13 cellular contexts compared by ENCODE assay signal in genomic region chr5:173290477-173291131, GRCh38. TPM values are rescaled to one million over a fixed set of nuclear protein-coding genes. Genes with fewer than 3 reads are reported as not detected.
A peak's percentile ranks its signal among the peaks of the same experiment; 100 is the strongest.
DNase-seq lines count a peak whose midpoint lies in the region; ATAC-seq and TF ChIP-seq lines count a peak whose summit lies in the region.
"Had no signal": no experiment of that assay in that cellular context is flagged by ENCODE, and none has a peak within 500 bp of the region (broad histone marks: within the 10 kb centered on the region; RNA-seq: fewer than 3 reads in every experiment).

No MANE protein-coding gene starts in this region.

- no peak for TF ChIP-seq CTCF in SK-N-SH (IDR thresholded peaks at IDR 0.05)
- no peak for TF ChIP-seq CTCF in cardiac muscle cell (IDR thresholded peaks at IDR 0.05; ENCODE audit: low read depth, low read length)
- no peak for TF ChIP-seq CTCF in osteoblast (IDR thresholded peaks at IDR 0.05; ENCODE audit: extremely low read depth, low read depth, low read length)
- TF ChIP-seq CTCF in Caco-2 (IDR thresholded peaks at IDR 0.05; ENCODE audit: insufficient read depth in 1 of 2, low read depth in 1 of 2, low read length in 1 of 2, severe bottlenecking in 1 of 2, unreplicated experiment in 1 of 2) = no peak

- H4K20me1 ChIP-seq in SK-N-SH (ENCODE audit: insufficient read depth) (no peaks in the 10 kb centered on the region), osteoblast (ENCODE audit: insufficient read depth, low read length) (no peaks in the 10 kb centered on the region)

- no peak overlapping the region for H2AFZ ChIP-seq in SK-N-SH (ENCODE audit: low read depth)
- H2AFZ ChIP-seq in osteoblast (ENCODE audit: low read length) = peak overlapping the region; percentile 19

- H3F3A ChIP-seq in SK-N-SH (replicated peaks; ENCODE audit: insufficient read depth) = peaks cover 5% of the 10 kb centered on the region

- H3K27me3 ChIP-seq in SK-N-SH (ENCODE audit: insufficient read depth) (peaks cover 12% of the 10 kb centered on the region; the same call in 1 of the 2 replicates), cardiac muscle cell (no peaks in the 10 kb centered on the region), osteoblast (ENCODE audit: insufficient read depth, low read length) (peaks cover 17% of the 10 kb centered on the region), Caco-2 (replicated peaks; ENCODE audit: control insufficient read depth, insufficient read depth, low read length) (no peaks in the 10 kb centered on the region; the same call in 1 of the 2 replicates)

- H3K4me2 ChIP-seq in SK-N-SH (0 out of 2 replicates have a peak overlapping the region, but pooled peaks have one; percentile 18), osteoblast (ENCODE audit: insufficient read depth, low read length) (peak overlapping the region; percentile 16)

- H3K36me3 Mint-ChIP-seq in Caco-2 (ENCODE audit: insufficient read depth, unreplicated experiment) = no peaks in the 10 kb centered on the region

- no peaks in the 10 kb centered on the region for H3K9me2 ChIP-seq in SK-N-SH

- peaks cover 7% of the 10 kb centered on the region for H3K27me3 Mint-ChIP-seq in Caco-2 (ENCODE audit: insufficient read depth, unreplicated experiment)

- TF ChIP-seq RAD21 in SK-N-SH (IDR thresholded peaks at IDR 0.05; ENCODE audit: low read length) = no peak

- CTCF ChIA-PET in SK-N-SH (lab: Yijun Ruan, JAX) (interaction anchor here (1.2 to 19.2 kb wide), 4 partner anchors 22 to 307 kb away, joined by 3 to 503 read pairs (median 44); partner anchors contain the start of genes ATP6V0E1 and STC2), Caco-2 (lab: Charles Lee) (no interaction called here)

- H3K36me3 ChIP-seq in SK-N-SH (replicated peaks in 1 of 2; ENCODE audit: control insufficient read depth in 1 of 2, insufficient read depth in 2 of 2, low read length in 1 of 2) (no peaks in the 10 kb centered on the region), cardiac muscle cell (no peaks in the 10 kb centered on the region), osteoblast (ENCODE audit: insufficient read depth, low read length) (no peaks in the 10 kb centered on the region), Caco-2 (ENCODE audit: control insufficient read depth, insufficient read depth, low read length) (no peaks in the 10 kb centered on the region)
- H3K36me3 ChIP-seq: WERI-Rb-1 had no signal

- DNase-seq in NCI-H1417 (lab: John Stamatoyannopoulos, UW) (peak in 2 of 3 experiments; percentile 71 to 93), SK-N-SH (peak; percentile 76), cardiac muscle cell (ENCODE audit: low read depth in 1 of 2, low spot score in 1 of 2) (peak; percentile 67 to 94), osteoblast (ENCODE audit: insufficient read length, low spot score, missing footprints) (peak; percentile 86), Caco-2 (no peak), GF-D8 (lab: John Stamatoyannopoulos, UW) (no peak), AML-193 (lab: John Stamatoyannopoulos, UW) (no peak)
- DNase-seq: activated gamma-delta T cell treated with Interleukin-2 at 50 U/mL for 16 hours; effector CD4-positive, alpha-beta T cell; stimulated activated CD8-positive, alpha-beta memory T cell treated with anti-CD3 and anti-CD28 coated beads, Interleukin-4, amount 100 ng/mL, for 48 hours; WERI-Rb-1 had no signal

- intact Hi-C loops in Caco-2 (cut with micrococcal nuclease; ENCODE audit: unreplicated experiment) = loop anchor here (5.0 kb wide), 1 partner anchor 107 kb away; no protein-coding TSS in a partner anchor

- H3K27ac ChIP-seq in SK-N-SH (ENCODE audit: low read depth in 2 of 2, low read length in 1 of 2) = no peak overlapping the region; a peak in 1 of 4 replicates
- peak overlapping the region; percentile 79 for H3K27ac ChIP-seq in cardiac muscle cell
- H3K27ac ChIP-seq in osteoblast (ENCODE audit: low read depth, low read length) = no peak overlapping the region
- H3K27ac ChIP-seq: WERI-Rb-1 had no signal

- H3K79me2 ChIP-seq in SK-N-SH (ENCODE audit: insufficient read depth) = no peaks in the 10 kb centered on the region
- H3K79me2 ChIP-seq in osteoblast (ENCODE audit: insufficient read depth, low read length) = no peaks in the 10 kb centered on the region

- POLR2A ChIA-PET in SK-N-SH (lab: Yijun Ruan, JAX) (interaction anchor here (1.2 kb wide), 1 partner anchor 52 kb away, joined by 3 read pairs; no protein-coding TSS in a partner anchor), Caco-2 (lab: Charles Lee) (no interaction called here)

- H3K4me3 ChIP-seq in SK-N-SH (ENCODE audit: low read depth in 2 of 2, low read length in 1 of 2) (no peak overlapping the region), cardiac muscle cell (no peak overlapping the region), osteoblast (ENCODE audit: insufficient read depth, low read length) (no peak overlapping the region), Caco-2 (ENCODE audit: low read depth, low read length) (no peak overlapping the region)

- H3K9me3 ChIP-seq in SK-N-SH (no peaks in the 10 kb centered on the region), cardiac muscle cell (ENCODE audit: low read depth) (no peaks in the 10 kb centered on the region), osteoblast (ENCODE audit: low read depth, low read length) (no peaks in the 10 kb centered on the region), Caco-2 (no peaks in the 10 kb centered on the region)

- H3K9me3 Mint-ChIP-seq in Caco-2 (ENCODE audit: unreplicated experiment) = no peaks in the 10 kb centered on the region

- H3K4me1 Mint-ChIP-seq in Caco-2 (ENCODE audit: low read depth, unreplicated experiment) = peaks cover 13% of the 10 kb centered on the region

- no peak for ATAC-seq in GM21515 (IDR thresholded peaks at IDR 0.05; ENCODE audit: unreplicated experiment)

- 15% methylated on average over 11 of the region's 12 CpGs for WGBS in SK-N-SH (ENCODE audit: low lambda C conversion rate)

- peaks cover 0 to 32% of the 10 kb centered on the region in 2 experiments; a peak in 3 of 4 replicates for H3K4me1 ChIP-seq in SK-N-SH (ENCODE audit: control insufficient read depth in 1 of 2, insufficient read depth in 2 of 2, low read depth in 1 of 2, low read length in 1 of 2)
- peaks cover 38% of the 10 kb centered on the region for H3K4me1 ChIP-seq in cardiac muscle cell (ENCODE audit: low read depth)
- H3K4me1 ChIP-seq in osteoblast (ENCODE audit: insufficient read depth, low read length) = peaks cover 22% of the 10 kb centered on the region
- H3K4me1 ChIP-seq in Caco-2 = peaks cover 16% of the 10 kb centered on the region

- no peak overlapping the region for H3K9ac ChIP-seq in SK-N-SH

- no peak overlapping the region for H3K4me3 Mint-ChIP-seq in Caco-2 (ENCODE audit: unreplicated experiment)

- no peak overlapping the region for H3K27ac Mint-ChIP-seq in Caco-2 (ENCODE audit: unreplicated experiment)

- 0 out of 4 replicates have a peak, but pooled peaks of 1 of the 2 experiments have one; percentile 32 for TF ChIP-seq EP300 in SK-N-SH (IDR thresholded peaks at IDR 0.05; ENCODE audit: borderline replicate concordance in 1 of 2, low read depth in 1 of 2, low read length in 1 of 2)

- BruUV-seq in Caco-2 (replicated peaks; lab: Mats Ljungman, UMichigan) = no TSS peak

TF ChIP-seq in SK-N-SH, 30 proteins besides CTCF, POLR2A, EP300 and RAD21:
- TF ChIP-seq PBX3 (IDR thresholded peaks at IDR 0.05) (peak; percentile 29; the same call in 1 of the 2 replicates), MXI1 (IDR thresholded peaks at IDR 0.05; ENCODE audit: low read depth, low read length) (0 out of 2 replicates have a peak, but pooled peaks have one; percentile 36), TCF12 (IDR thresholded peaks at IDR 0.05) (peak; percentile 19; the same call in 1 of the 2 replicates), RFX5 (IDR thresholded peaks at IDR 0.05; ENCODE audit: low read length) (no peak)
TF ChIP-seq in SK-N-SH: peak in this region for 3.

RNA-seq across cellular contexts. Expression of gene STC2, which starts 37.6 kb away (rescaled TPM):
- polyA plus RNA-seq in SK-N-SH (2012; rRNA removed) = 5.9 and 9.1 TPM in 2 replicates
- 4.7 and 5.4 TPM in 2 replicates for polyA plus RNA-seq in SK-N-SH (2012; cell fraction: cytosol; rRNA removed)
- polyA plus RNA-seq in SK-N-SH (2012; cell fraction: nucleus; rRNA removed) = 6.4 and 6.8 TPM in 2 replicates
- total RNA-seq in cardiac muscle cell = 83.4 and 138 TPM in 2 replicates
- polyA plus RNA-seq in cardiac muscle cell = 45.1 and 65.2 TPM in 2 replicates
- 431 and 558 TPM in 2 replicates for total RNA-seq in osteoblast
- total RNA-seq in Caco-2 (2022) = 190 and 224 TPM in 2 replicates

RNA-seq across cellular contexts. Expression of gene NKX2-5, which starts 55.6 kb away (rescaled TPM):
- not detected in 2 replicates for polyA plus RNA-seq in SK-N-SH (2012; rRNA removed)
- not detected in 2 replicates for polyA plus RNA-seq in SK-N-SH (2012; cell fraction: cytosol; rRNA removed)
- not detected in 2 replicates for polyA plus RNA-seq in SK-N-SH (2012; cell fraction: nucleus; rRNA removed)
- 1,657 and 1,772 TPM in 2 replicates for total RNA-seq in cardiac muscle cell
- 1,190 and 1,339 TPM in 2 replicates for polyA plus RNA-seq in cardiac muscle cell
- under 0.01 TPM in 1 of 2 replicates, not detected in the other for total RNA-seq in osteoblast
- not detected in 2 replicates for total RNA-seq in Caco-2 (2022)
- total RNA-seq: frontal cortex had no signal

Comparison
In these comparisons a context has a peak if more than half of its experiments do, and no peak if none do; other contexts are left out.
1. DNase-seq: peak in NCI-H1417 (2 of 3), SK-N-SH (single experiment), cardiac muscle cell (2 of 2) and osteoblast (single experiment); none in Caco-2 (0 of 2), GF-D8 (single experiment) and AML-193 (0 of 2).
2. RNA of gene NKX2-5, which starts 55.6 kb away (total RNA-seq): 1,657 to 1,772 TPM in cardiac muscle cell; not detected in Caco-2 and under 0.01 TPM in osteoblast; every median in the first group is over 1,000 times any median in the second.